10 cellular contexts compared by ENCODE assay signal in the genomic region with DNA sequence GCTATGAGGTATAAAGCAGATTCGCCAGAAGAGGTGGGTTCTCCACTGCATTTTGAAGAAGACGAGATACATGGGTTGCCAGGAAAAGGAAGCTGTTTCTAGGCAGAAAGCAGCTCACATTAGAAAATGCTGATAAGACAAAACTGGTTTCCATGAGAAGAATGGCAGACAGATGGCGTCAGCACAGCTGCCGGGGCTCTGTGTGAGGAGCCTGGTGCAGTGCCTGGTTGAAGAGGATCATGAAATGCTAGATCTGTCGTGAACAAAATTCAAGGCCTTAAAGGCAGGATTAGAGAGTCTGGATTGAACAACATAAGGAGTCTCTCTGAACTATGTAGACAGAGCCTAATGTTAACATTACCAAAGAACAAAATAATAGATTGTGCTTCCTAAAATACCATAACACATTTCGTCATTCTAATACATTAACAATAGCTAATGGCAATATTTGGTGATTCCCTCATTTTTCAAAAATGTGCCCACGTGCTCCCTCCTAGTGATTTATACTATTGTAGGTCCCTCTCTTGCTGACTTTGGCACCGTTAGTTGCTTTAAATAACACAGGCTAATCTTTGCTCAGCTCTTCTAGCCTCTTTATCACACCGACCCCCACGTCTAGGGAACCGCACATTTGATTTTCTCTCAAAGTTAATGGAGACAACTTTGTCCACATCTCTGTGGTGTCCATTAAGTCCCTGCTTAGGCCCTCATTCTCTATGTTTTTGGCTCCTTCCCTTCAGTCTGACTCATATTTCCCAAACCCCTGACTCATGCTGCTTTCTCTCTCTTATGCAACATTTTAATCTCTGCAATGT. TPM values are rescaled to one million over a fixed set of nuclear protein-coding genes. Genes with fewer than 3 reads are reported as not detected.
DNase-seq lines count a peak whose midpoint lies in the region; ATAC-seq and TF ChIP-seq lines count a peak whose summit lies in the region.
"Had no signal": no experiment of that assay in that cellular context is flagged by ENCODE, and none has a peak within 500 bp of the region (broad histone marks: within the 10 kb centered on the region; RNA-seq: fewer than 3 reads in every experiment).

No MANE protein-coding gene starts in this region.

- H3K9me2 ChIP-seq in GM23248 (ENCODE audit: insufficient read depth): no peaks in the 10 kb centered on the region

- DNase-seq in GM23248: peak; percentile 90
- peak; percentile 56 to 86 for DNase-seq in SJSA1 (ENCODE audit: low read depth in 1 of 2, low spot score in 2 of 2)
- peak; percentile 71 to 86 for DNase-seq in foreskin keratinocyte
- DNase-seq in sciatic nerve (ENCODE audit: low spot score): no peak
- DNase-seq in cerebellar cortex (ENCODE audit: low spot score): no peak
- no peak for DNase-seq in DMS153 (lab: John Stamatoyannopoulos, UW)
- no peak for DNase-seq in GDM1 (lab: John Stamatoyannopoulos, UW)
- no peak for DNase-seq in dorsolateral prefrontal cortex
- DNase-seq: amygdala had no signal

- peaks cover 85% of the 10 kb centered on the region for H3K4me1 ChIP-seq in GM23248 (ENCODE audit: insufficient read depth)
- peaks cover 58% of the 10 kb centered on the region for H3K4me1 ChIP-seq in SJSA1 (replicated peaks)
- peaks cover 34% of the 10 kb centered on the region for H3K4me1 ChIP-seq in foreskin keratinocyte
- H3K4me1 ChIP-seq: parathyroid adenoma had no signal

- H3K79me2 ChIP-seq in GM23248 (ENCODE audit: insufficient read depth): peaks cover 17% of the 10 kb centered on the region
- H3K79me2 ChIP-seq: parathyroid adenoma had no signal

- H3K9me3 ChIP-seq in GM23248 (ENCODE audit: low read depth) (no peaks in the 10 kb centered on the region), SJSA1 (replicated peaks) (no peaks in the 10 kb centered on the region)

- ATAC-seq in foreskin keratinocyte (peak; percentile 82), sciatic nerve (peak; percentile 88)

- H3K36me3 ChIP-seq in GM23248 (ENCODE audit: low read depth): peaks cover 41% of the 10 kb centered on the region
- peaks cover 23% of the 10 kb centered on the region for H3K36me3 ChIP-seq in SJSA1

- H3K27me3 ChIP-seq in GM23248 (replicated peaks; ENCODE audit: insufficient read depth): no peaks in the 10 kb centered on the region
- H3K27me3 ChIP-seq in SJSA1 (replicated peaks): no peaks in the 10 kb centered on the region
- H3K27me3 ChIP-seq in foreskin keratinocyte: no peaks in the 10 kb centered on the region
- no peaks in the 10 kb centered on the region for H3K27me3 ChIP-seq in dorsolateral prefrontal cortex

- H2AFZ ChIP-seq in GM23248: peak overlapping the region; percentile 38; the same call in 1 of the 2 replicates
- H2AFZ ChIP-seq: parathyroid adenoma had no signal

- 45 to 49% methylated on average over 11 of the region's 11 CpGs for WGBS in GM23248 (ENCODE audit: low coverage in 1 of 2, low lambda C conversion rate in 2 of 2, missing lambda C conversion rate in 2 of 2), 2 experiments

- H3K4me3 ChIP-seq in GM23248: no peak overlapping the region
- no peak overlapping the region for H3K4me3 ChIP-seq in SJSA1
- no peak overlapping the region for H3K4me3 ChIP-seq in dorsolateral prefrontal cortex

- peak overlapping the region; percentile 35; the same call in 1 of the 2 replicates for H3K9ac ChIP-seq in GM23248
- H3K9ac ChIP-seq: parathyroid adenoma had no signal

- peaks cover 72% of the 10 kb centered on the region for H3F3A ChIP-seq in GM23248 (ENCODE audit: insufficient read depth)

- H3K27ac ChIP-seq in GM23248 (peak overlapping the region; percentile 92), SJSA1 (peak overlapping the region; percentile 91), foreskin keratinocyte (peak overlapping the region; percentile 63), dorsolateral prefrontal cortex (peak overlapping the region in 7 of 59 donors; percentile 4 to 45 (median 19))
- H3K27ac ChIP-seq: parathyroid adenoma had no signal

- in situ Hi-C loops in GM23248 (cut with MboI): no loop called here

- intact Hi-C loops in sciatic nerve (cut with DNase I): no loop called here
- intact Hi-C loops in dorsolateral prefrontal cortex (cut with DNase I): no loop called here

- H4K20me1 ChIP-seq in GM23248 (ENCODE audit: insufficient read depth): no peaks in the 10 kb centered on the region

- peak overlapping the region; percentile 31 for H3K4me2 ChIP-seq in GM23248 (ENCODE audit: unreplicated experiment)

- TF ChIP-seq CTCF in foreskin keratinocyte (conservative IDR thresholded peaks at IDR 0.05): no peak
- no peak for TF ChIP-seq CTCF in dorsolateral prefrontal cortex (IDR thresholded peaks at IDR 0.05 in 54 of 56, conservative IDR thresholded peaks at IDR 0.05 in 2 of 56; ENCODE audit: low read depth in 1 of 56, partially characterized antibody in 56 of 56)

RNA-seq across cellular contexts. Expression of gene EFEMP1, which starts 38.2 kb away (rescaled TPM):
- 1,343 and 1,498 TPM in 2 replicates for total RNA-seq in GM23248 (2014; rRNA removed; shearing (Covaris generic))
- 1,133 and 1,145 TPM in 2 replicates for polyA plus RNA-seq in GM23248 (2016; fragmentation: Nextera tagmentation; extraction: Ambion mirVana)
- 283 and 287 TPM in 2 replicates for total RNA-seq in SJSA1 (2014; rRNA removed; shearing (Covaris generic))
- 109 and 182 TPM in 2 replicates for total RNA-seq in foreskin keratinocyte
- 62.6 and 119 TPM in 2 replicates for polyA plus RNA-seq in foreskin keratinocyte
- total RNA-seq in sciatic nerve: 139 TPM
- 100 to 1,000 TPM in 28 of 120 experiments, 10 to 100 TPM in 92; 30.0 to 193 (median 79.6) TPM for total RNA-seq in dorsolateral prefrontal cortex

Comparison
In these comparisons a context has a peak if more than half of its experiments do, and no peak if none do; other contexts are left out.
1. DNase-seq: peak in GM23248 (single experiment), SJSA1 (2 of 2) and foreskin keratinocyte (2 of 2); none in sciatic nerve (single experiment), cerebellar cortex (single experiment), DMS153 (single experiment), GDM1 (single experiment) and dorsolateral prefrontal cortex (0 of 10).